Comparison of ENCODE assay signal across 30 cellular contexts in the genomic region with DNA sequence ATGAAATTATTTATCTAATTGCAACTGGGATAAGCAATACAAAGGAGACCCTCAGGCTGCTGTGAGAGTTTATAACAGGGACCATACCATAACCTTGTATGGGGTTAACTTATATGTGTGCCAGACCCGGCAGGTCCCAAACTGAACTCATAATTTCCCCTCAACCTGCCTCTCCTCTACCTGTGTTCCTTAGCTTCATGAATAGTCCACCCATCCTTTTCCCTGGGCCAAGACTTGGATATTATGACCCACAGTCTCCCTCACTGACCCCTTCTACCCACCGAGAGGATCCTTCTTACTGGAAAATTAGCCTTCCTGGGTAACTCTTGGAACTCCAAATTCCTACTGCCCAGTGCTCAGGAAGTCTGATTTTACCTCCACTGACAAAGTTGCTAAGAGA.
"Had no signal": no experiment of that assay in that cellular context is flagged by ENCODE, and none has a peak within 500 bp of the region (broad histone marks: within the 10 kb centered on the region; RNA-seq: fewer than 3 reads in every experiment).

No MANE protein-coding gene starts in this region.

- H3K27me3 ChIP-seq: heart right ventricle, hepatocyte, neural progenitor cell, ovary, right atrium auricular region, right lobe of liver, thyroid gland, transverse colon, upper lobe of right lung had no signal

- H3K36me3 Mint-ChIP-seq: naive thymus-derived CD4-positive, alpha-beta T cell; natural killer cell treated with Interleukin-12 subunit alpha and Interleukin-12 subunit beta and Interleukin-15 and Interleukin-18, amount 100 ng/mL, for 72 hours; neural progenitor cell; stimulated activated memory B cell treated with anti-CD40 and anti-IgM and Interleukin-4, amounts not matched to agents 10 μg/mL and 1 μg/mL and 100 μg/mL, for 72 hours had no signal

- H3K9me3 Mint-ChIP-seq: memory B cell; naive thymus-derived CD4-positive, alpha-beta T cell; natural killer cell treated with Interleukin-12 subunit alpha and Interleukin-12 subunit beta and Interleukin-15 and Interleukin-18, amount 100 ng/mL, for 72 hours; neural progenitor cell; stimulated activated memory B cell treated with anti-CD40 and anti-IgM and Interleukin-4, amounts not matched to agents 10 μg/mL and 1 μg/mL and 100 μg/mL, for 72 hours; stimulated activated naive CD8-positive, alpha-beta T cell treated with anti-CD3 and anti-CD28 coated beads, Interleukin-15, amount 100 ng/mL, for 72 hours had no signal

- H3K27ac Mint-ChIP-seq: naive thymus-derived CD4-positive, alpha-beta T cell; natural killer cell treated with Interleukin-12 subunit alpha and Interleukin-12 subunit beta and Interleukin-15 and Interleukin-18, amount 100 ng/mL, for 72 hours; progenitor cell of endocrine pancreas; stimulated activated memory B cell treated with anti-CD40 and anti-IgM and Interleukin-4, amounts not matched to agents 10 μg/mL and 1 μg/mL and 100 μg/mL, for 72 hours; stimulated activated naive CD8-positive, alpha-beta T cell treated with anti-CD3 and anti-CD28 coated beads, Interleukin-15, amount 100 ng/mL, for 72 hours had no signal

- H3K9ac ChIP-seq: neural progenitor cell had no signal

- FAIRE-seq: urothelium cell line had no signal

- H3K4me2 ChIP-seq: hepatocyte, neural progenitor cell, smooth muscle cell had no signal

- H3K4me3 ChIP-seq: heart right ventricle, hepatocyte, left ventricle myocardium inferior, lung, mucosa of descending colon, neural progenitor cell, ovary, right atrium auricular region, right lobe of liver, smooth muscle cell, thyroid gland, transverse colon, upper lobe of right lung had no signal

- H3K4me3 Mint-ChIP-seq: memory B cell; natural killer cell treated with Interleukin-12 subunit alpha and Interleukin-12 subunit beta and Interleukin-15 and Interleukin-18, amount 100 ng/mL, for 72 hours; neural progenitor cell; stimulated activated memory B cell treated with anti-CD40 and anti-IgM and Interleukin-4, amounts not matched to agents 10 μg/mL and 1 μg/mL and 100 μg/mL, for 72 hours; stimulated activated naive CD8-positive, alpha-beta T cell treated with anti-CD3 and anti-CD28 coated beads, Interleukin-15, amount 100 ng/mL, for 72 hours had no signal

- H2AFZ ChIP-seq: hepatocyte, neural progenitor cell had no signal

- H3K36me3 ChIP-seq: heart right ventricle, left ventricle myocardium inferior, neural progenitor cell, neutrophil, ovary, right atrium auricular region, right lobe of liver, thyroid gland, transverse colon, upper lobe of right lung had no signal

- H3K9me3 ChIP-seq: heart right ventricle, left ventricle myocardium inferior, mucosa of descending colon, neutrophil, ovary, right atrium auricular region, right lobe of liver, thyroid gland, transverse colon, upper lobe of right lung had no signal

- ATAC-seq: heart right ventricle; mucosa of descending colon; naive thymus-derived CD4-positive, alpha-beta T cell; natural killer cell treated with Interleukin-12 subunit alpha and Interleukin-12 subunit beta and Interleukin-15 and Interleukin-18, amount 100 ng/mL, for 72 hours; right lobe of liver; stimulated activated memory B cell treated with anti-CD40 and anti-IgM and Interleukin-4, amounts not matched to agents 10 μg/mL and 1 μg/mL and 100 μg/mL, for 72 hours; stimulated activated naive CD8-positive, alpha-beta T cell treated with anti-CD3 and anti-CD28 coated beads, Interleukin-15, amount 100 ng/mL, for 72 hours; upper lobe of right lung had no signal

- DNase-seq: heart right ventricle; islet precursor cell; left ventricle myocardium inferior; midbrain; mucosa of descending colon; naive thymus-derived CD4-positive, alpha-beta T cell; occipital lobe; ovary; right lobe of liver; stimulated activated CD4-positive, alpha-beta T cell treated with anti-CD3 and anti-CD28 coated beads, Interleukin-1b, Interleukin-23, amount 100 ng/mL, for 48 hours; stimulated activated CD4-positive, alpha-beta T cell treated with anti-CD3 and anti-CD28 coated beads, Interleukin-2, amount 100 ng/mL, for 48 hours; stimulated activated CD4-positive, alpha-beta T cell treated with anti-CD3 and anti-CD28 coated beads, Interleukin-4, amount 100 ng/mL, for 4 hours; stimulated activated CD8-positive, alpha-beta memory T cell treated with anti-CD3 and anti-CD28 coated beads, Interleukin-4, amount 100 ng/mL, for 48 hours; stimulated activated naive CD4-positive, alpha-beta T cell treated with Interleukin-2 at 50 U/mL for 16 hours; stimulated activated naive CD8-positive, alpha-beta T cell treated with anti-CD3 and anti-CD28 coated beads, Interleukin-15, amount 100 ng/mL, for 72 hours; substantia nigra; thyroid gland; transverse colon; upper lobe of right lung had no signal

- H3K27ac ChIP-seq: heart right ventricle, hepatocyte, left ventricle myocardium inferior, neural progenitor cell, neutrophil, ovary, right atrium auricular region, right lobe of liver, thyroid gland, transverse colon, upper lobe of right lung had no signal

- H3K27me3 Mint-ChIP-seq: memory B cell; stimulated activated memory B cell treated with anti-CD40 and anti-IgM and Interleukin-4, amounts not matched to agents 10 μg/mL and 1 μg/mL and 100 μg/mL, for 72 hours; stimulated activated naive CD8-positive, alpha-beta T cell treated with anti-CD3 and anti-CD28 coated beads, Interleukin-15, amount 100 ng/mL, for 72 hours had no signal
